Comparison of ENCODE assay signal across 9 cellular contexts in the genomic region with DNA sequence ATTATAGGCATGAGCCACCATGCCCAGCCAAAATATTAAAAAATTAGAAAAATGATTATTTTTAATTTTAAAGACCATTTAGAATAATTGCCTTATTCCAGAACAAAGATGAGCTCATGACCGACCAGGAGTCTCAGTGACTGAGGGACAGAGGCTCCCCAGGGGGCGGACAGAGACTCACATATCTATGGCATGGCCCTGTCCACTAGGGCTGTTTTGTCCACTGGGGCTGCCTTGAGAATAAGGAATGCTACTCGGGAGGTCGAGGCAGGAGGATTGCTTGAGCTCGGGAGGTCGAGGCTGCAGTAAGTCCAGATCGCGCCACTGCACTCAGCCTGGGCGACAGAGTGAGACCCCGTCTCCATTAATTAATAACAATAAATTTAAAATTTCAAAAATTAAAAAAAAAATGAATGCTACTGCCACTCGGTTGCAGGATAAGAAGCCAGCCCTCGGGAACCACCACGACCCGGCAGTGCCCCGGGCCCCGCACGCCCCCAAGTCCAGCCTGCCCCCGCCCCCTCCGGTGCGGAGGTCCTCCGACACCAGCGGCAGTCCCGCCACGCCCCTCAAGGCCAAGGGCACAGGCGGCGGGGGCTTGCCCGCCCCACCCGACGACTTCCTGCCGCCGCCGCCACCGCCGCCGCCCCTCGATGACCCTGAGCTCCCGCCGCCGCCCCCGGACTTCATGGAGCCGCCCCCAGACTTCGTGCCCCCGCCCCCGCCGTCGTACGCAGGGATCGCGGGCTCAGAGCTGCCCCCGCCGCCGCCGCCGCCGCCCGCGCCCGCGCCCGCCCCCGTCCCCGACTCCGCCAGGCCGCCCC.
DNase-seq lines count a peak whose midpoint lies in the region; ATAC-seq and TF ChIP-seq lines count a peak whose summit lies in the region.
"Had no signal": no experiment of that assay in that cellular context is flagged by ENCODE, and none has a peak within 500 bp of the region (broad histone marks: within the 10 kb centered on the region; RNA-seq: fewer than 3 reads in every experiment).

No MANE protein-coding gene starts in this region.

- no peaks in the 10 kb centered on the region for H3K36me3 ChIP-seq in brain microvascular endothelial cell (replicated peaks)
- H3K36me3 ChIP-seq in kidney epithelial cell (ENCODE audit: control insufficient read depth, insufficient read depth, low read length), result no peaks in the 10 kb centered on the region
- H3K36me3 ChIP-seq in stomach, result peaks cover 0 to 31% (median 2%) of the 10 kb centered on the region in 4 donors

- DNase-seq in DMS53 (lab: John Stamatoyannopoulos, UW) (peak; percentile 14), DMS53 treated with DMSO at 0.1 percent for 48 hours (lab: John Stamatoyannopoulos, UW; ENCODE audit: unreplicated experiment) (no peak), brain microvascular endothelial cell (no peak), kidney epithelial cell (ENCODE audit: low read depth) (no peak), stomach (no peak), NOMO-1 treated with dmso at 0.1 percent for 144 hours (lab: John Stamatoyannopoulos, UW; ENCODE audit: unreplicated experiment) (no peak), COLO829 (ENCODE audit: low spot score) (no peak)
- DNase-seq: activated CD8-positive, alpha-beta memory T cell treated with anti-CD3 and anti-CD28 coated beads, Interleukin-2, amount 50 U/mL, for 48 hours had no signal

- H3K27me3 ChIP-seq in brain microvascular endothelial cell (replicated peaks) (no peaks in the 10 kb centered on the region), kidney epithelial cell (ENCODE audit: control insufficient read depth, insufficient read depth, low read length) (no peaks in the 10 kb centered on the region), stomach (peaks cover 0 to 39% (median 7%) of the 10 kb centered on the region in 3 donors)

- ATAC-seq in GM19395 (IDR thresholded peaks at IDR 0.05; ENCODE audit: unreplicated experiment), result no peak

- H3K4me1 ChIP-seq in stomach, result peaks cover 0 to 8% (median 2%) of the 10 kb centered on the region in 4 donors

- H3K27ac ChIP-seq in brain microvascular endothelial cell (no peak overlapping the region), stomach (no peak overlapping the region)

- TF ChIP-seq EP300 in stomach (IDR thresholded peaks at IDR 0.05), result no peak

- H3K4me3 ChIP-seq in brain microvascular endothelial cell (ENCODE audit: low read depth, low read length), result peak overlapping the region; percentile 48
- peak overlapping the region; percentile 47 for H3K4me3 ChIP-seq in kidney epithelial cell (ENCODE audit: low read depth, low read length)
- peak overlapping the region; percentile 45 to 52 (median 50) for H3K4me3 ChIP-seq in stomach

- TF ChIP-seq CTCF in brain microvascular endothelial cell (IDR thresholded peaks at IDR 0.05; ENCODE audit: low read depth, low read length, missing control alignments) (peak; percentile 16), kidney epithelial cell (IDR thresholded peaks at IDR 0.05; ENCODE audit: insufficient read depth, low read length, poor library complexity, severe bottlenecking) (no peak), stomach (IDR thresholded peaks at IDR 0.05) (no peak)

- 22 to 47% (median 24%) methylated on average over 23 to 64 of the region's 64 CpGs for WGBS in stomach, 5 donors

- in situ Hi-C loops in brain microvascular endothelial cell (cut with HindIII; ENCODE audit: low pct_ligation_motif_present, low sequenced_read_pairs), result no loop called here

- intact Hi-C loops in stomach (cut with DNase I; ENCODE audit: low total_unique reads), result no loop called here

- no peak for TF ChIP-seq POLR2A in stomach (IDR thresholded peaks at IDR 0.05)

- peaks cover 0 to 7% (median 2%) of the 10 kb centered on the region in 4 donors for H3K9me3 ChIP-seq in stomach
